Comparison of ENCODE assay signal across 24 cellular contexts in the genomic region with DNA sequence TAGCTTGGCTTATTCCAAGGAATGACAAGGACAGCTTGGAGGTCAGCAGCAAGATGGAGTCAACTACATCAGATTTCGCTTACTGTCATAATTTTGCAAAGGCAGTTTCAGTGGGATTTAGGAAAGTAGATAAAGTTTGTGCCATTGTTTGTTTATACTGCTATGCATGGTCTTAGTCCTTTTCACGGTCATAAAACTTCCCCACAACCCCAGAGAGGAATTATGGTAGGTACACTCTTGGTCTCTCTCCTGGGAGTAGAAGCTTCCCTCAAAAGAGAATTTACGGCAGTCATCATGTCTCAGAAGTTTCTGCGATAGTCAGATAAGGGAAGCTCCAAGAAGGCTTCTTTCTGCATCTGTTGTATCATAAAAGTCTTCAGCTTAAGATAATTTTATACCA.
"Had no signal": no experiment of that assay in that cellular context is flagged by ENCODE, and none has a peak within 500 bp of the region (broad histone marks: within the 10 kb centered on the region; RNA-seq: fewer than 3 reads in every experiment).

No MANE protein-coding gene starts in this region.

- H3K4me1 ChIP-seq: ascending aorta, breast epithelium had no signal

- H3K36me3 ChIP-seq: ascending aorta, breast epithelium, cardiac muscle cell, esophagus squamous epithelium had no signal

- DNase-seq: activated CD4-positive, alpha-beta memory T cell treated with anti-CD3 and anti-CD28 coated beads, Interleukin-2, amount 10 ng/mL, durations not matched to agents 7 days and 5 days; activated CD4-positive, alpha-beta T cell treated with anti-CD3 and anti-CD28 coated beads for 4 hours; activated CD4-positive, alpha-beta T cell treated with anti-CD3 and anti-CD28 coated beads, Interleukin-2, amount 10 ng/mL, durations not matched to agents 7 days and 5 days; activated CD4-positive, alpha-beta T cell treated with anti-CD3 and anti-CD28 coated beads, Interleukin-2, amount 50 U/mL, for 4 hours; activated CD4-positive, CD25-positive, alpha-beta regulatory T cell; activated CD4-positive, CD25-positive, alpha-beta regulatory T cell treated with anti-CD3 and anti-CD28 coated beads, Interleukin-2, amount 50 U/mL, for 72 hours; activated CD8-positive, alpha-beta memory T cell treated with anti-CD3 and anti-CD28 coated beads, Interleukin-2, amount 50 U/mL, for 48 hours; activated gamma-delta T cell; activated naive CD4-positive, alpha-beta T cell; activated naive CD4-positive, alpha-beta T cell treated with anti-CD3 and anti-CD28 coated beads, Interleukin-2, amount 10 ng/mL, durations not matched to agents 7 days and 5 days; activated naive CD8-positive, alpha-beta T cell treated with anti-CD3 and anti-CD28 coated beads, Interleukin-2, amount 10 ng/mL, durations not matched to agents 7 days and 5 days; activated T-cell treated with anti-CD3 and anti-CD28 coated beads for 4 hours; activated T-cell treated with anti-CD3 and anti-CD28 coated beads, Interleukin-2, amount 50 U/mL, for 24 hours; activated T-cell treated with anti-CD3 and anti-CD28 coated beads, Interleukin-2, amount 50 U/mL, for 72 hours; dorsolateral prefrontal cortex; effector memory CD4-positive, alpha-beta T cell; erythroblast; esophagus squamous epithelium; head of caudate nucleus; T-helper 2 cell had no signal

- H3K27ac ChIP-seq: ascending aorta, breast epithelium, cardiac muscle cell, coronary artery, dorsolateral prefrontal cortex had no signal

- H3K4me3 ChIP-seq: ascending aorta, breast epithelium, cardiac muscle cell, coronary artery, dorsolateral prefrontal cortex, esophagus squamous epithelium had no signal

- H3K9me3 ChIP-seq: esophagus squamous epithelium had no signal

- H3K27me3 ChIP-seq: ascending aorta, breast epithelium, cardiac muscle cell, dorsolateral prefrontal cortex, esophagus squamous epithelium had no signal
